ENCODE assay signal across 36 cellular contexts in genomic region chr4:6290769-6291547, GRCh38.
"Had no signal": no experiment of that assay in that cellular context is flagged by ENCODE, and none has a peak within 500 bp of the region (broad histone marks: within the 10 kb centered on the region; RNA-seq: fewer than 3 reads in every experiment).

No MANE protein-coding gene starts in this region.

- H3K27me3 Mint-ChIP-seq: activated CD4-positive, alpha-beta memory T cell treated with anti-CD3 and anti-CD28 coated beads for 36 hours; activated CD4-positive, alpha-beta T cell treated with anti-CD3 and anti-CD28 coated beads, Interleukin-2, amount 10 ng/mL, durations not matched to agents 24 days and 14 days; activated naive CD8-positive, alpha-beta T cell treated with anti-CD3 and anti-CD28 coated beads, Interleukin-2, amount 10 ng/mL, durations not matched to agents 7 days and 5 days; brain had no signal

- H3K27ac ChIP-seq: ascending aorta, cardiac muscle cell, colonic mucosa, gastrocnemius medialis, neutrophil, pancreas, prostate gland, suprapubic skin, tibial artery, upper lobe of right lung, WERI-Rb-1 had no signal

- H3K27ac Mint-ChIP-seq: activated CD4-positive, alpha-beta memory T cell treated with anti-CD3 and anti-CD28 coated beads for 36 hours; activated CD4-positive, alpha-beta T cell treated with anti-CD3 and anti-CD28 coated beads, Interleukin-2, amount 10 ng/mL, durations not matched to agents 24 days and 14 days; activated naive CD4-positive, alpha-beta T cell treated with anti-CD3 and anti-CD28 coated beads for 36 hours; activated naive CD8-positive, alpha-beta T cell treated with anti-CD3 and anti-CD28 coated beads, Interleukin-2, amount 10 ng/mL, durations not matched to agents 7 days and 5 days; activated T-helper 1 cell treated with anti-CD3 and anti-CD28 coated beads, Interleukin-12 subunit alpha, Interleukin-12 subunit beta, Interleukin-2, Interleukin-4 antibody, amounts not matched to agents 30 ng/mL and 10 ng/mL and 1 ng/mL, durations not matched to agents 14 hours and 24 hours and 36 hours; nephron; T-helper 1 cell treated with Interleukin-12 subunit alpha and Interleukin-12 subunit beta and Interleukin-4 antibody, amounts not matched to agents 30 μg/mL and 1 μg/mL, for 36 hours had no signal

- H3K4me1 Mint-ChIP-seq: activated CD4-positive, alpha-beta T cell treated with anti-CD3 and anti-CD28 coated beads, Interleukin-2, amount 10 ng/mL, durations not matched to agents 24 days and 14 days; activated naive CD8-positive, alpha-beta T cell treated with anti-CD3 and anti-CD28 coated beads, Interleukin-2, amount 10 ng/mL, durations not matched to agents 7 days and 5 days; brain; nephron had no signal

- H3K4me1 ChIP-seq: ascending aorta, colonic mucosa, gastrocnemius medialis, pancreas, prostate gland, suprapubic skin, tibial artery, upper lobe of right lung had no signal

- DNase-seq: activated CD4-positive, alpha-beta memory T cell treated with anti-CD3 and anti-CD28 coated beads for 36 hours; activated CD4-positive, alpha-beta T cell treated with anti-CD3 and anti-CD28 coated beads, Interleukin-2, amount 10 ng/mL, durations not matched to agents 24 days and 14 days; activated CD4-positive, CD25-positive, alpha-beta regulatory T cell treated with anti-CD3 and anti-CD28 coated beads, Interleukin-2, amount 50 U/mL, for 72 hours; activated CD8-positive, alpha-beta memory T cell treated with anti-CD3 and anti-CD28 coated beads, Interleukin-2, amount 50 U/mL, for 4 hours; activated effector memory CD4-positive, alpha-beta T cell treated with anti-CD3 and anti-CD28 coated beads, Interleukin-2, amount 50 U/mL, for 16 hours; activated naive CD4-positive, alpha-beta T cell treated with anti-CD3 and anti-CD28 coated beads for 36 hours; activated naive CD8-positive, alpha-beta T cell treated with anti-CD3 and anti-CD28 coated beads, Interleukin-2, amount 10 ng/mL, durations not matched to agents 7 days and 5 days; activated T-cell treated with anti-CD3 and anti-CD28 coated beads, Interleukin-2, amount 50 U/mL, for 1 hour; cerebellar nuclear complex; colonic mucosa; effector CD8-positive, alpha-beta T cell; gastrocnemius medialis; hippocampal formation; kidney glomerular epithelial cell; retina; stimulated activated CD4-positive, alpha-beta T cell treated with anti-CD3 and anti-CD28 coated beads, Interleukin-15, amount 100 ng/mL, for 24 hours; stimulated activated CD4-positive, alpha-beta T cell treated with anti-CD3 and anti-CD28 coated beads, Interleukin-2, amount 100 ng/mL, for 24 hours; stimulated activated naive CD4-positive, alpha-beta T cell; T-helper 9 cell; tibial artery; upper lobe of right lung; WERI-Rb-1 had no signal

- ATAC-seq: gastrocnemius medialis, mucosa of descending colon had no signal

- H3K36me3 Mint-ChIP-seq: activated CD4-positive, alpha-beta memory T cell treated with anti-CD3 and anti-CD28 coated beads for 36 hours; activated naive CD8-positive, alpha-beta T cell treated with anti-CD3 and anti-CD28 coated beads, Interleukin-2, amount 10 ng/mL, durations not matched to agents 7 days and 5 days had no signal

- H3K9me3 Mint-ChIP-seq: activated CD4-positive, alpha-beta memory T cell treated with anti-CD3 and anti-CD28 coated beads for 36 hours; activated CD4-positive, alpha-beta T cell treated with anti-CD3 and anti-CD28 coated beads, Interleukin-2, amount 10 ng/mL, durations not matched to agents 24 days and 14 days; activated naive CD4-positive, alpha-beta T cell treated with anti-CD3 and anti-CD28 coated beads for 36 hours; activated naive CD8-positive, alpha-beta T cell treated with anti-CD3 and anti-CD28 coated beads, Interleukin-2, amount 10 ng/mL, durations not matched to agents 7 days and 5 days; activated T-helper 1 cell treated with anti-CD3 and anti-CD28 coated beads, Interleukin-12 subunit alpha, Interleukin-12 subunit beta, Interleukin-2, Interleukin-4 antibody, amounts not matched to agents 30 ng/mL and 10 ng/mL and 1 ng/mL, durations not matched to agents 14 hours and 24 hours and 36 hours; brain; nephron; T-helper 1 cell treated with Interleukin-12 subunit alpha and Interleukin-12 subunit beta and Interleukin-4 antibody, amounts not matched to agents 30 μg/mL and 1 μg/mL, for 36 hours had no signal

- H3K9me3 ChIP-seq: ascending aorta, colonic mucosa, gastrocnemius medialis, mucosa of descending colon, neutrophil, pancreas, prostate gland, suprapubic skin, tibial artery, upper lobe of right lung had no signal

- H3K4me3 ChIP-seq: ascending aorta, cardiac muscle cell, colonic mucosa, gastrocnemius medialis, lung, mucosa of descending colon, pancreas, prostate gland, suprapubic skin, tibial artery, upper lobe of right lung had no signal

- H3K36me3 ChIP-seq: colonic mucosa, neutrophil had no signal

- FAIRE-seq: endometrium, pancreas, TTC549 had no signal

- H3K27me3 ChIP-seq: ascending aorta, cardiac muscle cell, colonic mucosa, gastrocnemius medialis, neutrophil, pancreas, suprapubic skin, tibial artery, upper lobe of right lung had no signal

- H3K4me3 Mint-ChIP-seq: activated CD4-positive, alpha-beta memory T cell treated with anti-CD3 and anti-CD28 coated beads for 36 hours; activated CD4-positive, alpha-beta T cell treated with anti-CD3 and anti-CD28 coated beads, Interleukin-2, amount 10 ng/mL, durations not matched to agents 24 days and 14 days; activated naive CD4-positive, alpha-beta T cell treated with anti-CD3 and anti-CD28 coated beads for 36 hours; activated naive CD8-positive, alpha-beta T cell treated with anti-CD3 and anti-CD28 coated beads, Interleukin-2, amount 10 ng/mL, durations not matched to agents 7 days and 5 days; activated T-helper 1 cell treated with anti-CD3 and anti-CD28 coated beads, Interleukin-12 subunit alpha, Interleukin-12 subunit beta, Interleukin-2, Interleukin-4 antibody, amounts not matched to agents 30 ng/mL and 10 ng/mL and 1 ng/mL, durations not matched to agents 14 hours and 24 hours and 36 hours; brain; nephron; T-helper 1 cell treated with Interleukin-12 subunit alpha and Interleukin-12 subunit beta and Interleukin-4 antibody, amounts not matched to agents 30 μg/mL and 1 μg/mL, for 36 hours had no signal
